ENCODE assay signal across 15 cellular contexts in genomic region chr12:74945771-74946198, GRCh38.
A peak's percentile ranks its signal among the peaks of the same experiment; 100 is the strongest.
DNase-seq lines count a peak whose midpoint lies in the region; ATAC-seq and TF ChIP-seq lines count a peak whose summit lies in the region.
"Had no signal": no experiment of that assay in that cellular context is flagged by ENCODE, and none has a peak within 500 bp of the region (broad histone marks: within the 10 kb centered on the region; RNA-seq: fewer than 3 reads in every experiment).

No MANE protein-coding gene starts in this region.

- no peaks in the 10 kb centered on the region for H3K36me3 ChIP-seq in OCI-LY3 (replicated peaks; ENCODE audit: low read depth, low read length)
- H3K36me3 ChIP-seq: right lobe of liver had no signal

- POLR2A ChIA-PET in activated CD4-positive, alpha-beta memory T cell treated with anti-CD3 and anti-CD28 coated beads, Interleukin-2, amount 10 ng/mL, durations not matched to agents 7 days and 5 days (lab: Charles Lee), result no interaction called here
- POLR2A ChIA-PET in activated CD4-positive, alpha-beta memory T cell treated with anti-CD3 and anti-CD28 coated beads for 36 hours (lab: Charles Lee), result no interaction called here

- H4K20me1 ChIP-seq in OCI-LY3 (ENCODE audit: insufficient read depth, low read length), result no peaks in the 10 kb centered on the region

- CTCF ChIA-PET in activated CD4-positive, alpha-beta memory T cell treated with anti-CD3 and anti-CD28 coated beads, Interleukin-2, amount 10 ng/mL, durations not matched to agents 7 days and 5 days (lab: Charles Lee), result no interaction called here
- CTCF ChIA-PET in activated CD4-positive, alpha-beta memory T cell treated with anti-CD3 and anti-CD28 coated beads for 36 hours (lab: Charles Lee), result no interaction called here

- no peaks in the 10 kb centered on the region for H3K4me1 ChIP-seq in OCI-LY3 (ENCODE audit: low read length)
- H3K4me1 ChIP-seq: right lobe of liver had no signal

- H2AFZ ChIP-seq in OCI-LY3 (ENCODE audit: low read depth, low read length), result peak overlapping the region; percentile 4; the same call in 1 of the 2 replicates

- no peak overlapping the region for H3K9ac ChIP-seq in OCI-LY3 (ENCODE audit: low read length)

- TF ChIP-seq CTCF in OCI-LY3 (IDR thresholded peaks at IDR 0.05; ENCODE audit: low read depth, low read length), result no peak
- TF ChIP-seq CTCF in nephron (IDR thresholded peaks at IDR 0.05; ENCODE audit: unreplicated experiment in 3 of 3), result no peak

- no peaks in the 10 kb centered on the region for H3K9me3 ChIP-seq in OCI-LY3 (ENCODE audit: insufficient read depth, low read length)
- H3K9me3 ChIP-seq: right lobe of liver had no signal

- H3K4me3 ChIP-seq in OCI-LY3 (ENCODE audit: low read length), result no peak overlapping the region
- H3K4me3 ChIP-seq: right lobe of liver had no signal

- H3K79me2 ChIP-seq in OCI-LY3 (ENCODE audit: low read length), result no peaks in the 10 kb centered on the region

- H3K4me2 ChIP-seq in OCI-LY3 (ENCODE audit: low read length), result no peak overlapping the region

- H3K4me1 Mint-ChIP-seq in activated CD4-positive, alpha-beta memory T cell treated with anti-CD3 and anti-CD28 coated beads, Interleukin-2, amount 10 ng/mL, durations not matched to agents 7 days and 5 days, result peaks cover 12% of the 10 kb centered on the region
- H3K4me1 Mint-ChIP-seq in activated CD4-positive, alpha-beta memory T cell treated with anti-CD3 and anti-CD28 coated beads for 36 hours (ENCODE audit: low read depth), result peaks cover 12% of the 10 kb centered on the region
- H3K4me1 Mint-ChIP-seq in effector memory CD8-positive, alpha-beta T cell (ENCODE audit: low read depth in 2 of 2), result peaks cover 10 to 13% of the 10 kb centered on the region in 2 donors
- H3K4me1 Mint-ChIP-seq in nephron, result no peaks in the 10 kb centered on the region

- H3K9me3 Mint-ChIP-seq in activated CD4-positive, alpha-beta memory T cell treated with anti-CD3 and anti-CD28 coated beads, Interleukin-2, amount 10 ng/mL, durations not matched to agents 7 days and 5 days, result no peaks in the 10 kb centered on the region
- no peaks in the 10 kb centered on the region for H3K9me3 Mint-ChIP-seq in activated CD4-positive, alpha-beta memory T cell treated with anti-CD3 and anti-CD28 coated beads for 36 hours
- H3K9me3 Mint-ChIP-seq in effector memory CD8-positive, alpha-beta T cell, result no peaks in the 10 kb centered on the region
- peaks cover 3% of the 10 kb centered on the region for H3K9me3 Mint-ChIP-seq in nephron
- H3K9me3 Mint-ChIP-seq: activated T-cell treated with anti-CD3 and anti-CD28 coated beads, Interleukin-2, amount 50 U/mL, for 24 hours had no signal

- intact Hi-C loops in activated CD4-positive, alpha-beta memory T cell treated with anti-CD3 and anti-CD28 coated beads for 36 hours (cut with micrococcal nuclease), result loop anchor here (5.0 kb wide), 1 partner anchor 48 kb away; no protein-coding TSS in a partner anchor

- H3K4me3 Mint-ChIP-seq in activated CD4-positive, alpha-beta memory T cell treated with anti-CD3 and anti-CD28 coated beads, Interleukin-2, amount 10 ng/mL, durations not matched to agents 7 days and 5 days, result no peak overlapping the region
- H3K4me3 Mint-ChIP-seq in activated CD4-positive, alpha-beta memory T cell treated with anti-CD3 and anti-CD28 coated beads for 36 hours, result no peak overlapping the region
- peak overlapping the region; percentile 51 to 72 for H3K4me3 Mint-ChIP-seq in effector memory CD8-positive, alpha-beta T cell
- no peak overlapping the region for H3K4me3 Mint-ChIP-seq in nephron
- H3K4me3 Mint-ChIP-seq: activated T-cell treated with anti-CD3 and anti-CD28 coated beads, Interleukin-2, amount 50 U/mL, for 24 hours had no signal

- H3K36me3 Mint-ChIP-seq in activated CD4-positive, alpha-beta memory T cell treated with anti-CD3 and anti-CD28 coated beads, Interleukin-2, amount 10 ng/mL, durations not matched to agents 7 days and 5 days (ENCODE audit: low read depth), result no peaks in the 10 kb centered on the region
- H3K36me3 Mint-ChIP-seq in activated CD4-positive, alpha-beta memory T cell treated with anti-CD3 and anti-CD28 coated beads for 36 hours, result no peaks in the 10 kb centered on the region
- H3K36me3 Mint-ChIP-seq in effector memory CD8-positive, alpha-beta T cell (ENCODE audit: insufficient read depth), result peaks cover 5% of the 10 kb centered on the region
- H3K36me3 Mint-ChIP-seq in nephron (ENCODE audit: low read depth), result no peaks in the 10 kb centered on the region

- H3K27ac Mint-ChIP-seq in activated CD4-positive, alpha-beta memory T cell treated with anti-CD3 and anti-CD28 coated beads, Interleukin-2, amount 10 ng/mL, durations not matched to agents 7 days and 5 days, result peak overlapping the region; percentile 8
- H3K27ac Mint-ChIP-seq in activated CD4-positive, alpha-beta memory T cell treated with anti-CD3 and anti-CD28 coated beads for 36 hours, result no peak overlapping the region
- peak overlapping the region; percentile 1 to 30 for H3K27ac Mint-ChIP-seq in effector memory CD8-positive, alpha-beta T cell
- H3K27ac Mint-ChIP-seq in nephron, result peak overlapping the region; percentile 48 to 66 (median 56)
- H3K27ac Mint-ChIP-seq: activated T-cell treated with anti-CD3 and anti-CD28 coated beads, Interleukin-2, amount 50 U/mL, for 24 hours had no signal

- no peaks in the 10 kb centered on the region for H3K27me3 Mint-ChIP-seq in activated CD4-positive, alpha-beta memory T cell treated with anti-CD3 and anti-CD28 coated beads, Interleukin-2, amount 10 ng/mL, durations not matched to agents 7 days and 5 days
- H3K27me3 Mint-ChIP-seq in activated CD4-positive, alpha-beta memory T cell treated with anti-CD3 and anti-CD28 coated beads for 36 hours, result no peaks in the 10 kb centered on the region
- H3K27me3 Mint-ChIP-seq in effector memory CD8-positive, alpha-beta T cell, result no peaks in the 10 kb centered on the region
- no peaks in the 10 kb centered on the region for H3K27me3 Mint-ChIP-seq in nephron (ENCODE audit: low read depth)
- H3K27me3 Mint-ChIP-seq: activated T-cell treated with anti-CD3 and anti-CD28 coated beads, Interleukin-2, amount 50 U/mL, for 24 hours had no signal

- no peaks in the 10 kb centered on the region for H3K27me3 ChIP-seq in OCI-LY3 (ENCODE audit: low read depth, low read length)
- H3K27me3 ChIP-seq: right lobe of liver had no signal

- ATAC-seq in effector memory CD8-positive, alpha-beta T cell (replicated peaks), result peak; percentile 87

- no peak for DNase-seq in activated CD4-positive, alpha-beta memory T cell treated with anti-CD3 and anti-CD28 coated beads, Interleukin-2, amount 10 ng/mL, durations not matched to agents 7 days and 5 days
- no peak for DNase-seq in activated CD4-positive, alpha-beta memory T cell treated with anti-CD3 and anti-CD28 coated beads for 36 hours
- no peak for DNase-seq in effector memory CD8-positive, alpha-beta T cell
- no peak for DNase-seq in globus pallidus (ENCODE audit: low spot score)
- no peak for DNase-seq in ureter (ENCODE audit: low spot score)
- DNase-seq in NCI-H146 treated with DMSO at 0.1 percent for 48 hours (lab: John Stamatoyannopoulos, UW; ENCODE audit: unreplicated experiment), result no peak
- DNase-seq: activated CD4-positive, alpha-beta T cell treated with anti-CD3 and anti-CD28 coated beads for 48 hours; activated T-cell treated with anti-CD3 and anti-CD28 coated beads, Interleukin-2, amount 50 U/mL, for 24 hours; NCI-H1694; NCI-H2227 treated with DMSO at 0.1 percent for 48 hours; right lobe of liver; SHP77 treated with DMSO at 0.1 percent for 48 hours; stimulated activated CD4-positive, alpha-beta T cell treated with anti-CD3 and anti-CD28 coated beads, Interleukin-1b, Interleukin-23, amount 100 ng/mL, for 48 hours had no signal

- no peak overlapping the region for H3K27ac ChIP-seq in OCI-LY3 (ENCODE audit: low read length)
- H3K27ac ChIP-seq: right lobe of liver had no signal

Comparison
In these comparisons a context has a peak if more than half of its experiments do, and no peak if none do; other contexts are left out.
1. H3K4me3 Mint-ChIP-seq: peak in effector memory CD8-positive, alpha-beta T cell (2 of 2); none in activated CD4-positive, alpha-beta memory T cell treated with anti-CD3 and anti-CD28 coated beads, Interleukin-2, amount 10 ng/mL, durations not matched to agents 7 days and 5 days (single experiment), activated CD4-positive, alpha-beta memory T cell treated with anti-CD3 and anti-CD28 coated beads for 36 hours (single experiment) and nephron (0 of 3).